24 cellular contexts compared by ENCODE assay signal in the genomic region with DNA sequence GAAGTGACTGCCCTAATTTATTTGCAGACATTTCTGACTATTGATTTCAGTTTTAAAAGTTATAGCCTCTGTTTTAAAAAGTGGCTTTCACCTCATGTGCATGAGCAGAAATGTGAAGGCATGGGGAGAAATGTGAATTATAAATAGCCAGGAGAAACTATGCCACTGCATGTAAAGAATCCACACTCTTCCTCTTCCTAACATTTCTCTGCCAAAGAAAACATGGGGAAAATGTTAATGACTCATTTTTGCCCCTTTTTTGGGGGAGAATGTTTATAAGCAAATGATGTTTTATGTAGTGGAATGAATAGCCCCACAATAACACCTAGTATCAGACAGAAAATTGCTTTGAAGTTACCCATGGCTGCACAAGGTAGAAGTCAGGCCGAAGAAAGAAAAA.
DNase-seq lines count a peak whose midpoint lies in the region; TF ChIP-seq lines count a peak whose summit lies in the region.
"Had no signal": no experiment of that assay in that cellular context is flagged by ENCODE, and none has a peak within 500 bp of the region (broad histone marks: within the 10 kb centered on the region; RNA-seq: fewer than 3 reads in every experiment).

No MANE protein-coding gene starts in this region.

- peaks cover 43% of the 10 kb centered on the region for H3K4me1 Mint-ChIP-seq in osteocyte (ENCODE audit: unreplicated experiment)
- H3K4me1 Mint-ChIP-seq: activated CD4-positive, alpha-beta T cell treated with anti-CD3 and anti-CD28 coated beads, Interleukin-2, amount 10 ng/mL, durations not matched to agents 7 days and 5 days; activated T-helper 17 cell treated with anti-CD3 and anti-CD28 coated beads, Interleukin-2, amount 50 U/mL, for 72 hours had no signal

- H3K4me3 Mint-ChIP-seq in osteocyte (ENCODE audit: unreplicated experiment), result no peak overlapping the region
- H3K4me3 Mint-ChIP-seq: activated CD4-positive, alpha-beta T cell treated with anti-CD3 and anti-CD28 coated beads, Interleukin-2, amount 10 ng/mL, durations not matched to agents 7 days and 5 days; activated naive CD8-positive, alpha-beta T cell treated with anti-CD3 and anti-CD28 coated beads, Interleukin-2, amount 10 ng/mL, durations not matched to agents 7 days and 5 days; activated T-helper 17 cell treated with anti-CD3 and anti-CD28 coated beads, Interleukin-2, amount 50 U/mL, for 72 hours; dendritic cell treated with granulocyte-macrophage colony-stimulating factor and Interleukin-4, amounts not matched to agents 40 ng/mL and 50 ng/mL, for 4 days; nephron progenitor cell had no signal

- no peak overlapping the region for H3K4me2 ChIP-seq in fibroblast of lung (ENCODE audit: extremely low read depth, insufficient read depth, low read length)
- H3K4me2 ChIP-seq: A549; BLaER1 treated with 17β-estradiol and CSF1 and Interleukin-3, amounts not matched to agents 10 nM and 100 nM had no signal

- no peaks in the 10 kb centered on the region for H3K36me3 Mint-ChIP-seq in osteocyte (ENCODE audit: unreplicated experiment)
- H3K36me3 Mint-ChIP-seq: activated naive CD8-positive, alpha-beta T cell treated with anti-CD3 and anti-CD28 coated beads, Interleukin-2, amount 10 ng/mL, durations not matched to agents 7 days and 5 days had no signal

- no peaks in the 10 kb centered on the region for H3K9me3 ChIP-seq in SJCRH30 (replicated peaks)
- H3K9me3 ChIP-seq in fibroblast of lung (ENCODE audit: control insufficient read depth, insufficient read depth, low read depth, low read length), result no peaks in the 10 kb centered on the region
- H3K9me3 ChIP-seq: A549, stomach, upper lobe of left lung had no signal

- peak overlapping the region; percentile 70 for H3K27ac ChIP-seq in ACC112 (ENCODE audit: low read depth, low read length)
- H3K27ac ChIP-seq in SJCRH30, result peak overlapping the region; percentile 36; the same call in 1 of the 2 replicates
- peak overlapping the region; percentile 4 for H3K27ac ChIP-seq in fibroblast of lung (ENCODE audit: insufficient read depth, low read length)
- H3K27ac ChIP-seq: A549; BLaER1 treated with 17β-estradiol and CSF1 and Interleukin-3, amounts not matched to agents 10 nM and 100 nM had no signal

- H3K9me3 Mint-ChIP-seq in osteocyte (ENCODE audit: unreplicated experiment), result no peaks in the 10 kb centered on the region
- H3K9me3 Mint-ChIP-seq: activated CD4-positive, alpha-beta T cell treated with anti-CD3 and anti-CD28 coated beads, Interleukin-2, amount 10 ng/mL, durations not matched to agents 7 days and 5 days; activated naive CD8-positive, alpha-beta T cell treated with anti-CD3 and anti-CD28 coated beads, Interleukin-2, amount 10 ng/mL, durations not matched to agents 7 days and 5 days; activated T-helper 17 cell treated with anti-CD3 and anti-CD28 coated beads, Interleukin-2, amount 50 U/mL, for 72 hours; dendritic cell treated with granulocyte-macrophage colony-stimulating factor and Interleukin-4, amounts not matched to agents 40 ng/mL and 50 ng/mL, for 4 days had no signal

- no peaks in the 10 kb centered on the region for H3K36me3 ChIP-seq in ACC112 (ENCODE audit: insufficient read depth, low read length)
- no peaks in the 10 kb centered on the region for H3K36me3 ChIP-seq in SJCRH30
- H3K36me3 ChIP-seq in fibroblast of lung (ENCODE audit: control insufficient read depth, insufficient read depth, low read length), result no peaks in the 10 kb centered on the region
- H3K36me3 ChIP-seq: BLaER1 treated with 17β-estradiol and CSF1 and Interleukin-3, amounts not matched to agents 10 nM and 100 nM; stomach; upper lobe of left lung had no signal

- H4K20me1 ChIP-seq in fibroblast of lung (ENCODE audit: control insufficient read depth, extremely low read depth, insufficient read depth, low read length), result no peaks in the 10 kb centered on the region
- H4K20me1 ChIP-seq: BLaER1 treated with 17β-estradiol and CSF1 and Interleukin-3, amounts not matched to agents 10 nM and 100 nM had no signal

- H3K27me3 ChIP-seq in ACC112 (ENCODE audit: insufficient read depth, low read length) (no peaks in the 10 kb centered on the region), SJCRH30 (no peaks in the 10 kb centered on the region), fibroblast of lung (ENCODE audit: control insufficient read depth, insufficient read depth, low read length) (no peaks in the 10 kb centered on the region)
- H3K27me3 ChIP-seq: BLaER1 treated with 17β-estradiol and CSF1 and Interleukin-3, amounts not matched to agents 10 nM and 100 nM; stomach; upper lobe of left lung had no signal

- peaks cover 30% of the 10 kb centered on the region for H3K4me1 ChIP-seq in ACC112 (ENCODE audit: control insufficient read depth, insufficient read depth, low read length, unreplicated experiment)
- peaks cover 16% of the 10 kb centered on the region for H3K4me1 ChIP-seq in SJCRH30
- H3K4me1 ChIP-seq in fibroblast of lung (ENCODE audit: control insufficient read depth, extremely low read depth, insufficient read depth, low read length), result peaks cover 4% of the 10 kb centered on the region
- H3K4me1 ChIP-seq: BLaER1 treated with 17β-estradiol and CSF1 and Interleukin-3, amounts not matched to agents 10 nM and 100 nM had no signal

- peak overlapping the region; percentile 18; the same call in 1 of the 2 replicates for H3K4me3 ChIP-seq in ACC112 (ENCODE audit: low read depth, low read length)
- no peak overlapping the region for H3K4me3 ChIP-seq in SJCRH30
- H3K4me3 ChIP-seq in fibroblast of lung (replicated peaks in 1 of 4; ENCODE audit: control extremely low read depth in 1 of 4, insufficient read depth in 1 of 4, low read depth in 3 of 4, low read length in 4 of 4), result no peak overlapping the region
- H3K4me3 ChIP-seq: A549; BLaER1 treated with 17β-estradiol and CSF1 and Interleukin-3, amounts not matched to agents 10 nM and 100 nM; stomach; upper lobe of left lung had no signal

- H3K27me3 Mint-ChIP-seq in osteocyte (ENCODE audit: unreplicated experiment), result no peaks in the 10 kb centered on the region
- H3K27me3 Mint-ChIP-seq: progenitor cell of endocrine pancreas had no signal

- H2AFZ ChIP-seq in ACC112 (ENCODE audit: low read length, unreplicated experiment) (peak overlapping the region; percentile 28), fibroblast of lung (ENCODE audit: low read length) (no peak overlapping the region)

- H3K79me2 ChIP-seq in ACC112 (ENCODE audit: control insufficient read depth, insufficient read depth, low read length, unreplicated experiment) (no peaks in the 10 kb centered on the region), fibroblast of lung (ENCODE audit: control insufficient read depth, insufficient read depth, low read length) (no peaks in the 10 kb centered on the region)

- no peak overlapping the region for H3K9ac ChIP-seq in fibroblast of lung (ENCODE audit: insufficient read depth, low read length)
- H3K9ac ChIP-seq: BLaER1 treated with 17β-estradiol and CSF1 and Interleukin-3, amounts not matched to agents 10 nM and 100 nM had no signal

- TF ChIP-seq CTCF in fibroblast of lung (conservative IDR thresholded peaks at IDR 0.05 in 1 of 2, IDR thresholded peaks at IDR 0.05 in 1 of 2; ENCODE audit: low read depth in 1 of 2, low read length in 2 of 2) (no peak), osteocyte (IDR thresholded peaks at IDR 0.05) (no peak)

- no peak for DNase-seq in SJCRH30
- peak in 1 of 2 donors; percentile 49 for DNase-seq in fibroblast of lung (ENCODE audit: low read depth in 2 of 2)
- DNase-seq in osteocyte (ENCODE audit: extremely low spot score, unreplicated experiment), result no peak
- DNase-seq in SIG-M5 (lab: John Stamatoyannopoulos, UW), result no peak
- no peak for DNase-seq in activated gamma-delta T cell (lab: John Stamatoyannopoulos, UW)
- DNase-seq in GM19238 (ENCODE audit: insufficient read length, low spot score), result no peak
- no peak for DNase-seq in activated CD4-positive, alpha-beta T cell treated with anti-CD3 and anti-CD28 coated beads for 48 hours
- DNase-seq: activated CD4-positive, alpha-beta T cell treated with anti-CD3 and anti-CD28 coated beads, Interleukin-2, amount 10 ng/mL, durations not matched to agents 7 days and 5 days; activated naive CD8-positive, alpha-beta T cell treated with anti-CD3 and anti-CD28 coated beads, Interleukin-2, amount 10 ng/mL, durations not matched to agents 7 days and 5 days; Calu3; foreskin melanocyte; NCI-H1436 treated with DMSO at 0.1 percent for 48 hours; NCI-H524; nephron progenitor cell; stimulated activated CD4-positive, alpha-beta T cell treated with anti-CD3 and anti-CD28 coated beads, Interleukin-4, amount 100 ng/mL, for 4 hours; stomach; T-helper 1 cell; upper lobe of left lung had no signal

- H3K27ac Mint-ChIP-seq in osteocyte (ENCODE audit: unreplicated experiment), result peak overlapping the region; percentile 90
- H3K27ac Mint-ChIP-seq: activated CD4-positive, alpha-beta T cell treated with anti-CD3 and anti-CD28 coated beads, Interleukin-2, amount 10 ng/mL, durations not matched to agents 7 days and 5 days; activated naive CD8-positive, alpha-beta T cell treated with anti-CD3 and anti-CD28 coated beads, Interleukin-2, amount 10 ng/mL, durations not matched to agents 7 days and 5 days; activated T-helper 17 cell treated with anti-CD3 and anti-CD28 coated beads, Interleukin-2, amount 50 U/mL, for 72 hours; dendritic cell treated with granulocyte-macrophage colony-stimulating factor and Interleukin-4, amounts not matched to agents 40 ng/mL and 50 ng/mL, for 4 days; progenitor cell of endocrine pancreas had no signal

Comparison
In these comparisons a context has a peak if more than half of its experiments do, and no peak if none do; other contexts are left out.
1. H3K27ac ChIP-seq: peak in every context shown above with its lines; median percentile 70 in ACC112; 36 in SJCRH30; 4 in fibroblast of lung.